Comparison of ENCODE assay signal across 1 cellular context in genomic region chr5:39411985-39412384, GRCh38.
TF ChIP-seq lines count a peak whose summit lies in the region.

No MANE protein-coding gene starts in this region.

TF ChIP-seq in IMR-90, 13 proteins besides CTCF, POLR2A, EP300 and RAD21 (continued from another document):
- TF ChIP-seq USF2 (IDR thresholded peaks at IDR 0.05; ENCODE audit: low read depth, low read length), result no peak
- TF ChIP-seq CHD1 (IDR thresholded peaks at IDR 0.05; ENCODE audit: low read depth, low read length), result no peak
- no peak for TF ChIP-seq BHLHE40 (IDR thresholded peaks at IDR 0.05; ENCODE audit: low read depth, low read length)
- TF ChIP-seq CEBPB (IDR thresholded peaks at IDR 0.05; ENCODE audit: low read depth, low read length), result no peak
- no peak for TF ChIP-seq RFX5 (IDR thresholded peaks at IDR 0.05; ENCODE audit: low read depth, low read length)
- TF ChIP-seq RCOR1 (IDR thresholded peaks at IDR 0.05; ENCODE audit: insufficient replicate concordance, low read length), result no peak
- TF ChIP-seq, protein P1, sequence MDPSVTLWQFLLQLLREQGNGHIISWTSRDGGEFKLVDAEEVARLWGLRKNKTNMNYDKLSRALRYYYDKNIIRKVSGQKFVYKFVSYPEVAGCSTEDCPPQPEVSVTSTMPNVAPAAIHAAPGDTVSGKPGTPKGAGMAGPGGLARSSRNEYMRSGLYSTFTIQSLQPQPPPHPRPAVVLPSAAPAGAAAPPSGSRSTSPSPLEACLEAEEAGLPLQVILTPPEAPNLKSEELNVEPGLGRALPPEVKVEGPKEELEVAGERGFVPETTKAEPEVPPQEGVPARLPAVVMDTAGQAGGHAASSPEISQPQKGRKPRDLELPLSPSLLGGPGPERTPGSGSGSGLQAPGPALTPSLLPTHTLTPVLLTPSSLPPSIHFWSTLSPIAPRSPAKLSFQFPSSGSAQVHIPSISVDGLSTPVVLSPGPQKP (IDR thresholded peaks at IDR 0.05; ENCODE audit: borderline replicate concordance, low read depth, low read length), result no peak
- TF ChIP-seq SMC3 (IDR thresholded peaks at IDR 0.05; ENCODE audit: low read depth, low read length), result no peak
- no peak for TF ChIP-seq FOS (IDR thresholded peaks at IDR 0.05; ENCODE audit: low read depth, low read length)
- TF ChIP-seq MXI1 (IDR thresholded peaks at IDR 0.05; ENCODE audit: borderline replicate concordance, low read depth, low read length), result no peak
- no peak for TF ChIP-seq MAZ (IDR thresholded peaks at IDR 0.05; ENCODE audit: borderline replicate concordance, low read depth, low read length)
- no peak for TF ChIP-seq MAFK (IDR thresholded peaks at IDR 0.05; ENCODE audit: low read depth, low read length)
